In the genomic region with DNA sequence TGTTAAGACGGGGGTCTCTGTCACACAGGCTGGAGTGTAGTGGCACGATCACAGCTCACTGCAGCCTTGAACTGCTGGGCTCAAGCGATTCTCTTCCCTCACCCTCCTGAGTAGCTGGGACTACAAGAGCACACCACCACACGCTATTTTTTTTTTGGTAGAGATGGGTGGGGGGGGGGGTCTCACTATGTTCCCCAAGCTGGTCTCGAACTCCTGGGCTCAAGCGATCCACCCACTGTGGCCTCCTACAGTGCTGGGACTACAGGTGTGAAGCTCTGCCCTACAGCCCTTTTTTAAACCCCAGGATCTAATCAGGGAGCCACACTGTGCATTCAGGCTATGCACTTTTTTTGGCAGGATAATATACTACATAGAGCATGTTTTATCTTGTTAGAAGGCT, we compare ENCODE assay signal across 8 cellular contexts. TPM values are rescaled to one million over a fixed set of nuclear protein-coding genes. Genes with fewer than 3 reads are reported as not detected.
A peak's percentile ranks its signal among the peaks of the same experiment; 100 is the strongest.
DNase-seq lines count a peak whose midpoint lies in the region; ATAC-seq, FAIRE-seq and TF ChIP-seq lines count a peak whose summit lies in the region.

No MANE protein-coding gene starts in this region.

- H3K4me3 ChIP-seq in AG10803 (ENCODE audit: low read length) (peak overlapping the region; percentile 97), cardiac fibroblast (replicated peaks in 1 of 2; ENCODE audit: low read depth in 2 of 2, low read length in 2 of 2) (peak overlapping the region; percentile 92 to 96), muscle layer of colon (ENCODE audit: low read depth in 1 of 2, low read length in 2 of 2) (peak overlapping the region in 1 of 2 donors; percentile 94)

- no peak for FAIRE-seq in GM12892 (lab: Jason Lieb, UNC)

- H3K9me3 ChIP-seq in KOPT-K1 (ENCODE audit: insufficient read depth, low read length, poor library complexity, severe bottlenecking) (peaks cover 8% of the 10 kb centered on the region), muscle layer of colon (ENCODE audit: low read length) (no peaks in the 10 kb centered on the region)

- peaks cover 29% of the 10 kb centered on the region for H3K4me1 ChIP-seq in muscle layer of colon (ENCODE audit: insufficient read depth, low read length)

- TF ChIP-seq POLR2A in GM12892 (IDR thresholded peaks at IDR 0.05; ENCODE audit: low read depth, low read length), result no peak

- H3K27me3 ChIP-seq in muscle layer of colon (ENCODE audit: control insufficient read depth in 1 of 2, insufficient read depth in 2 of 2, low read length in 2 of 2), result no peaks in the 10 kb centered on the region

- H3K27ac ChIP-seq in KOPT-K1 (ENCODE audit: low read depth, low read length, poor library complexity, severe bottlenecking) (peak overlapping the region; percentile 82), muscle layer of colon (ENCODE audit: low read depth, low read length) (peak overlapping the region; percentile 22)

- TF ChIP-seq CTCF in AG10803 (conservative IDR thresholded peaks at IDR 0.05; ENCODE audit: low read length), result no peak
- TF ChIP-seq CTCF in cardiac fibroblast (IDR thresholded peaks at IDR 0.05; ENCODE audit: low read depth, low read length), result no peak

- peak overlapping the region; percentile 57 for H3K9ac ChIP-seq in muscle layer of colon (ENCODE audit: low read length)

- DNase-seq in AG10803 (ENCODE audit: low read depth) (no peak), cardiac fibroblast (ENCODE audit: low read depth in 2 of 2) (no peak), GM12892 (ENCODE audit: insufficient read length) (no peak), NCI-H2107 treated with DMSO at 0.1 percent for 48 hours (lab: John Stamatoyannopoulos, UW; ENCODE audit: unreplicated experiment) (no peak), iPS-NIHi7 (ENCODE audit: extremely low spot score) (no peak)

- no peak for ATAC-seq in GM21717 (IDR thresholded peaks at IDR 0.05; ENCODE audit: unreplicated experiment)

- peaks cover 28% of the 10 kb centered on the region for H3K36me3 ChIP-seq in KOPT-K1 (ENCODE audit: insufficient read depth, low read length)
- no peaks in the 10 kb centered on the region for H3K36me3 ChIP-seq in muscle layer of colon (ENCODE audit: insufficient read depth, low read length)

RNA-seq across cellular contexts. Expression of gene DHCR7, which starts 1.4 kb away (rescaled TPM):
- 58.6 TPM for polyA plus RNA-seq in GM12892 (2012; ENCODE audit: missing spikeins)

RNA-seq across cellular contexts. Expression of gene NADSYN1, which starts 3.4 kb away (rescaled TPM):
- polyA plus RNA-seq in GM12892 (2012; ENCODE audit: missing spikeins), result 80.8 TPM
